In genomic region chrX:133783273-133783672, GRCh38 we compare ENCODE assay signal across 14 cellular contexts.
DNase-seq lines count a peak whose midpoint lies in the region; ATAC-seq and TF ChIP-seq lines count a peak whose summit lies in the region.
"Had no signal": no experiment of that assay in that cellular context is flagged by ENCODE, and none has a peak within 500 bp of the region (broad histone marks: within the 10 kb centered on the region; RNA-seq: fewer than 3 reads in every experiment).

No MANE protein-coding gene starts in this region.

- no peaks in the 10 kb centered on the region for H3K9me3 Mint-ChIP-seq in mesothelial cell of epicardium
- H3K9me3 Mint-ChIP-seq: activated naive CD4-positive, alpha-beta T cell treated with anti-CD3 and anti-CD28 coated beads, Interleukin-2, amount 50 U/mL, for 24 hours had no signal

- no peak for TF ChIP-seq EP300 in suprapubic skin (IDR thresholded peaks at IDR 0.05)

- DNase-seq in mesothelial cell of epicardium (ENCODE audit: low spot score in 2 of 2, unreplicated experiment in 2 of 2) (no peak), suprapubic skin (ENCODE audit: low spot score in 2 of 2) (no peak), left cardiac atrium (no peak), NCI-H187 (lab: John Stamatoyannopoulos, UW) (no peak), NCI-H748 (lab: John Stamatoyannopoulos, UW; ENCODE audit: unreplicated experiment) (no peak)
- DNase-seq: activated CD4-positive, alpha-beta T cell treated with anti-CD3 and anti-CD28 coated beads for 48 hours; COR-L47; cortex of kidney; foreskin keratinocyte; lower lobe of right lung had no signal

- H3K4me1 ChIP-seq in suprapubic skin, result no peaks in the 10 kb centered on the region
- H3K4me1 ChIP-seq: foreskin keratinocyte, lower lobe of right lung had no signal

- no peak for TF ChIP-seq POLR2A in suprapubic skin (IDR thresholded peaks at IDR 0.05)

- peak overlapping the region; percentile 48 for H3K27ac Mint-ChIP-seq in mesothelial cell of epicardium
- H3K27ac Mint-ChIP-seq: activated naive CD4-positive, alpha-beta T cell treated with anti-CD3 and anti-CD28 coated beads, Interleukin-2, amount 50 U/mL, for 24 hours had no signal

- no peak overlapping the region for H3K27ac ChIP-seq in suprapubic skin
- H3K27ac ChIP-seq: foreskin keratinocyte, lower lobe of right lung had no signal

- H3K36me3 ChIP-seq in suprapubic skin, result no peaks in the 10 kb centered on the region
- H3K36me3 ChIP-seq: lower lobe of right lung had no signal

- H3K27me3 ChIP-seq in suprapubic skin, result no peaks in the 10 kb centered on the region
- H3K27me3 ChIP-seq: foreskin keratinocyte had no signal

- no peak overlapping the region for H3K4me3 ChIP-seq in suprapubic skin
- H3K4me3 ChIP-seq: lower lobe of right lung had no signal

- peaks cover 45% of the 10 kb centered on the region for H3K4me1 Mint-ChIP-seq in mesothelial cell of epicardium
- H3K4me1 Mint-ChIP-seq: activated naive CD4-positive, alpha-beta T cell treated with anti-CD3 and anti-CD28 coated beads, Interleukin-2, amount 50 U/mL, for 24 hours had no signal

- peaks cover 3% of the 10 kb centered on the region for H3K36me3 Mint-ChIP-seq in mesothelial cell of epicardium
- H3K36me3 Mint-ChIP-seq: activated naive CD4-positive, alpha-beta T cell treated with anti-CD3 and anti-CD28 coated beads, Interleukin-2, amount 50 U/mL, for 24 hours had no signal

- no peaks in the 10 kb centered on the region for H3K27me3 Mint-ChIP-seq in mesothelial cell of epicardium (ENCODE audit: low read depth)
- H3K27me3 Mint-ChIP-seq: activated naive CD4-positive, alpha-beta T cell treated with anti-CD3 and anti-CD28 coated beads, Interleukin-2, amount 50 U/mL, for 24 hours had no signal

- no peaks in the 10 kb centered on the region for H3K9me3 ChIP-seq in suprapubic skin
- H3K9me3 ChIP-seq: lower lobe of right lung had no signal

- TF ChIP-seq CTCF in mesothelial cell of epicardium (IDR thresholded peaks at IDR 0.05; ENCODE audit: unreplicated experiment) (no peak), suprapubic skin (IDR thresholded peaks at IDR 0.05) (no peak)

- intact Hi-C loops in left cardiac atrium (cut with DNase I), result no loop called here

- 91% methylated on average over 2 of the region's 2 CpGs for WGBS in suprapubic skin

- no peak overlapping the region for H3K4me3 Mint-ChIP-seq in mesothelial cell of epicardium
- H3K4me3 Mint-ChIP-seq: activated naive CD4-positive, alpha-beta T cell treated with anti-CD3 and anti-CD28 coated beads, Interleukin-2, amount 50 U/mL, for 24 hours had no signal

- ATAC-seq in GM18867 (IDR thresholded peaks at IDR 0.05; ENCODE audit: unreplicated experiment) (peak; percentile 88), GM21576 (IDR thresholded peaks at IDR 0.05; ENCODE audit: unreplicated experiment) (peak; percentile 78), HG03342 (IDR thresholded peaks at IDR 0.05; ENCODE audit: unreplicated experiment) (peak; percentile 88), left cardiac atrium (no peak)
- ATAC-seq: foreskin keratinocyte, lower lobe of right lung had no signal

Comparison
In these comparisons a context has a peak if more than half of its experiments do, and no peak if none do; other contexts are left out.
1. ATAC-seq: peak in GM18867 (single experiment), GM21576 (single experiment) and HG03342 (single experiment); none in left cardiac atrium (0 of 2).